1 cellular context compared by ENCODE assay signal in genomic region chr19:51944798-51945552, GRCh38.
TF ChIP-seq lines count a peak whose summit lies in the region.

No MANE protein-coding gene starts in this region.

TF ChIP-seq in HepG2, 621 proteins besides CTCF, POLR2A, EP300 and RAD21:
- 0 out of 2 replicates have a peak, but pooled peaks have one; percentile 68 for TF ChIP-seq ZNF274 (CRISPR knock-in tag; IDR thresholded peaks at IDR 0.05)
- no peak for TF ChIP-seq ZSCAN21 (CRISPR knock-in tag; IDR thresholded peaks at IDR 0.05; ENCODE audit: borderline replicate concordance)
- no peak for TF ChIP-seq NPAS2 (CRISPR knock-in tag; IDR thresholded peaks at IDR 0.05; ENCODE audit: borderline replicate concordance)
- no peak for TF ChIP-seq SIX4 (CRISPR knock-in tag; IDR thresholded peaks at IDR 0.05)
- TF ChIP-seq, protein P1, sequence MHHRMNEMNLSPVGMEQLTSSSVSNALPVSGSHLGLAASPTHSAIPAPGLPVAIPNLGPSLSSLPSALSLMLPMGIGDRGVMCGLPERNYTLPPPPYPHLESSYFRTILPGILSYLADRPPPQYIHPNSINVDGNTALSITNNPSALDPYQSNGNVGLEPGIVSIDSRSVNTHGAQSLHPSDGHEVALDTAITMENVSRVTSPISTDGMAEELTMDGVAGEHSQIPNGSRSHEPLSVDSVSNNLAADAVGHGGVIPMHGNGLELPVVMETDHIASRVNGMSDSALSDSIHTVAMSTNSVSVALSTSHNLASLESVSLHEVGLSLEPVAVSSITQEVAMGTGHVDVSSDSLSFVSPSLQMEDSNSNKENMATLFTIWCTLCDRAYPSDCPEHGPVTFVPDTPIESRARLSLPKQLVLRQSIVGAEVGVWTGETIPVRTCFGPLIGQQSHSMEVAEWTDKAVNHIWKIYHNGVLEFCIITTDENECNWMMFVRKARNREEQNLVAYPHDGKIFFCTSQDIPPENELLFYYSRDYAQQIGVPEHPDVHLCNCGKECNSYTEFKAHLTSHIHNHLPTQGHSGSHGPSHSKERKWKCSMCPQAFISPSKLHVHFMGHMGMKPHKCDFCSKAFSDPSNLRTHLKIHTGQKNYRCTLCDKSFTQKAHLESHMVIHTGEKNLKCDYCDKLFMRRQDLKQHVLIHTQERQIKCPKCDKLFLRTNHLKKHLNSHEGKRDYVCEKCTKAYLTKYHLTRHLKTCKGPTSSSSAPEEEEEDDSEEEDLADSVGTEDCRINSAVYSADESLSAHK (CRISPR knock-in tag; IDR thresholded peaks at IDR 0.05; ENCODE audit: borderline replicate concordance), result no peak
